18 cellular contexts compared by ENCODE assay signal in the genomic region with DNA sequence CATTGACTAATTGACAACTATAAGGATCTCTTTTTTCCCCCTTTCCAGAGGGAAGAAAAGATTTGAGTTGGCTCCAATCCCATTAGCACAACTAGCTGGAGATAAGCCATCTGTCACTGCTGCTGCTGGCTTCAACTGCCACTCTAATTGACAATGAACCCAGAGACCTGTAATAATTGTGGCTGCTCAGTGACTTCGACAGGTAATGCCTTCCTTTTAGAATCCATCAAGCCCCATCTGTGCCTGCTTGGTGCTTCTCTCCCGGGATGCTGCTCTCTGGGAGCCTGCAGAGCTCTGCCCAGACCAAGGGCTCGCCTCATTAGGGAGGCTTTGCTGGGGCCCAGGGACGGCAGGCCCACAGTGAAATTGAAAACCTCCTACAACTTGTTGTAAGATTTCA.
DNase-seq lines count a peak whose midpoint lies in the region; ATAC-seq lines count a peak whose summit lies in the region.
"Had no signal": no experiment of that assay in that cellular context is flagged by ENCODE, and none has a peak within 500 bp of the region (broad histone marks: within the 10 kb centered on the region; RNA-seq: fewer than 3 reads in every experiment).

No MANE protein-coding gene starts in this region.

- H3K4me3 ChIP-seq in mesendoderm (ENCODE audit: low read length): no peak overlapping the region
- H3K4me3 ChIP-seq: colonic mucosa, GM23338, K562, SJSA1, upper lobe of left lung had no signal

- peak; percentile 59 for DNase-seq in NCI-H1092 treated with DMSO at 0.1 percent for 48 hours (lab: John Stamatoyannopoulos, UW)
- peak; percentile 99 for DNase-seq in NCI-H1694 treated with DMSO at 0.1 percent for 48 hours (lab: John Stamatoyannopoulos, UW)
- DNase-seq in NCI-H524 treated with DMSO at 0.1 percent for 48 hours (lab: John Stamatoyannopoulos, UW): peak; percentile 96
- peak; percentile 22 for DNase-seq in mesendoderm
- no peak for DNase-seq in activated gamma-delta T cell treated with Interleukin-2 at 50 U/mL for 16 hours
- no peak for DNase-seq in stimulated activated CD4-positive, alpha-beta T cell treated with anti-CD3 and anti-CD28 coated beads, Interleukin-4, amount 100 ng/mL, for 24 hours
- DNase-seq: activated CD4-positive, alpha-beta T cell treated with anti-CD3 and anti-CD28 coated beads, Interleukin-2, amount 50 U/mL, for 4 hours; activated CD8-positive, alpha-beta memory T cell treated with anti-CD3 and anti-CD28 coated beads, Interleukin-2, amount 50 U/mL, for 48 hours; colonic mucosa; NCI-H510A treated with DMSO at 0.1 percent for 48 hours; PC-3; right cardiac atrium; stimulated activated CD8-positive, alpha-beta memory T cell treated with anti-CD3 and anti-CD28 coated beads, Interleukin-4, amount 100 ng/mL, for 48 hours; upper lobe of left lung had no signal

- H3K4me1 ChIP-seq in mesendoderm (ENCODE audit: control insufficient read depth, low read depth, low read length): no peaks in the 10 kb centered on the region
- H3K4me1 ChIP-seq: colonic mucosa, SJSA1, upper lobe of left lung had no signal

- no peak overlapping the region for H4K8ac ChIP-seq in mesendoderm (ENCODE audit: low read depth, low read length)

- H3K36me3 ChIP-seq in mesendoderm (ENCODE audit: control insufficient read depth, insufficient read depth, low read length): no peaks in the 10 kb centered on the region
- H3K36me3 ChIP-seq: colonic mucosa, SJSA1, upper lobe of left lung had no signal

- no peaks in the 10 kb centered on the region for H3K79me1 ChIP-seq in mesendoderm (ENCODE audit: low read length)

- no CpG with 5 or more reads among the region's 4 CpGs for WGBS in mesendoderm (ENCODE audit: extremely low coverage, insufficient coverage, low lambda C conversion rate)

- no peak overlapping the region for H2BK120ac ChIP-seq in mesendoderm (ENCODE audit: low read depth, low read length)

- ATAC-seq in GM19467 (IDR thresholded peaks at IDR 0.05; ENCODE audit: unreplicated experiment): no peak
- ATAC-seq: GM23338, K562, PC-3, right cardiac atrium had no signal

- H2BK5ac ChIP-seq in mesendoderm (ENCODE audit: low read length): no peak overlapping the region

- no peak overlapping the region for H4K5ac ChIP-seq in mesendoderm (ENCODE audit: low read length)

- no peak overlapping the region for H3K27ac ChIP-seq in mesendoderm (ENCODE audit: low read depth, low read length)
- H3K27ac ChIP-seq: colonic mucosa, SJSA1, upper lobe of left lung had no signal

- no peak overlapping the region for H3K9ac ChIP-seq in mesendoderm (ENCODE audit: low read length)

- H3K27me3 ChIP-seq in mesendoderm (ENCODE audit: insufficient read depth, low read length, poor library complexity): no peaks in the 10 kb centered on the region
- H3K27me3 ChIP-seq: colonic mucosa, SJSA1, upper lobe of left lung had no signal

- H3K56ac ChIP-seq in mesendoderm (ENCODE audit: low read length): no peak overlapping the region

- H2BK15ac ChIP-seq in mesendoderm (replicated peaks; ENCODE audit: low read depth): no peak overlapping the region

- no peaks in the 10 kb centered on the region for H3K79me2 ChIP-seq in mesendoderm (ENCODE audit: control insufficient read depth, insufficient read depth, low read length)

- no peak overlapping the region for H3K18ac ChIP-seq in mesendoderm (ENCODE audit: low read length)

- H3K4me2 ChIP-seq in mesendoderm (ENCODE audit: low read length): no peak overlapping the region
- H3K4me2 ChIP-seq: GM23338 had no signal

- H3K4ac ChIP-seq in mesendoderm (ENCODE audit: low read depth, low read length): no peak overlapping the region

- no peak overlapping the region for H3K23ac ChIP-seq in mesendoderm (ENCODE audit: low read length)

- no peak overlapping the region for H2AK5ac ChIP-seq in mesendoderm (ENCODE audit: low read length)

Comparison
In these comparisons a context has a peak if more than half of its experiments do, and no peak if none do; other contexts are left out.
1. DNase-seq: peak in NCI-H1092 treated with DMSO at 0.1 percent for 48 hours (single experiment), NCI-H1694 treated with DMSO at 0.1 percent for 48 hours (single experiment), NCI-H524 treated with DMSO at 0.1 percent for 48 hours (single experiment) and mesendoderm (single experiment); none in activated gamma-delta T cell treated with Interleukin-2 at 50 U/mL for 16 hours (single experiment) and stimulated activated CD4-positive, alpha-beta T cell treated with anti-CD3 and anti-CD28 coated beads, Interleukin-4, amount 100 ng/mL, for 24 hours (single experiment).